8 cellular contexts compared by ENCODE assay signal in genomic region chrX:48574270-48575266, GRCh38. TPM values are rescaled to one million over a fixed set of nuclear protein-coding genes. Genes with fewer than 3 reads are reported as not detected.
A peak's percentile ranks its signal among the peaks of the same experiment; 100 is the strongest.
DNase-seq lines count a peak whose midpoint lies in the region; ATAC-seq lines count a peak whose summit lies in the region.

RBM3 (plus strand) TSS chrX:48574484; CDS start chrX:48575181, 697 bp downstream.

- DNase-seq in CD1c-positive myeloid dendritic cell (ENCODE audit: extremely low spot score) (peak; percentile 92), NCI-H748 (lab: John Stamatoyannopoulos, UW; ENCODE audit: unreplicated experiment) (peak; percentile 94), cortex of kidney (lab: John Stamatoyannopoulos, UW) (peak; percentile 9), left lobe of liver (ENCODE audit: low spot score) (peak; percentile 90)
- DNase-seq in activated CD4-positive, alpha-beta T cell treated with anti-CD3 and anti-CD28 coated beads, Interleukin-2, amount 50 U/mL, for 1 hour, result peak; percentile 88
- peak; percentile 87 to 88 for DNase-seq in stimulated activated CD4-positive, alpha-beta T cell treated with anti-CD3 and anti-CD28 coated beads, Interleukin-2, amount 100 ng/mL, for 24 hours

- peak; percentile 84 for ATAC-seq in GM19351 (IDR thresholded peaks at IDR 0.05; ENCODE audit: unreplicated experiment)
- ATAC-seq in HG03521 (IDR thresholded peaks at IDR 0.05; ENCODE audit: unreplicated experiment), result peak; percentile 88
- ATAC-seq in left lobe of liver, result peak; percentile 98

RNA-seq across cellular contexts. Expression of gene RBM3, which starts in this region (rescaled TPM):
- 20.6 TPM for total RNA-seq in left lobe of liver

Comparison
In these comparisons a context has a peak if more than half of its experiments do, and no peak if none do; other contexts are left out.
1. Peak in every context shown above with its lines: DNase-seq and ATAC-seq.
2. DNase-seq: peak in every context shown above with its lines; median percentile 94 in NCI-H748; 92 in CD1c-positive myeloid dendritic cell; 90 in left lobe of liver; 88 in activated CD4-positive, alpha-beta T cell treated with anti-CD3 and anti-CD28 coated beads, Interleukin-2, amount 50 U/mL, for 1 hour; 88 in stimulated activated CD4-positive, alpha-beta T cell treated with anti-CD3 and anti-CD28 coated beads, Interleukin-2, amount 100 ng/mL, for 24 hours; 9 in cortex of kidney.